Comparison of ENCODE assay signal across 8 cellular contexts in genomic region chr1:179883040-179883501, GRCh38. TPM values are rescaled to one million over a fixed set of nuclear protein-coding genes. Genes with fewer than 3 reads are reported as not detected.
DNase-seq lines count a peak whose midpoint lies in the region; ATAC-seq, FAIRE-seq and TF ChIP-seq lines count a peak whose summit lies in the region.

No MANE protein-coding gene starts in this region.

- CTCF ChIA-PET in A549 (lab: Yijun Ruan, JAX), result interaction anchor here (0.9 to 1.6 kb wide), 3 partner anchors 71 to 348 kb away, joined by 3 to 6 read pairs (median 3); partner anchors contain the start of gene CEP350

- H3K4me3 ChIP-seq in A549 (peak overlapping the region; percentile 63), iPS-18c (ENCODE audit: insufficient read depth, low read depth, low read length) (peak overlapping the region; percentile 89)

- H3K36me3 Mint-ChIP-seq in activated naive CD4-positive, alpha-beta T cell treated with anti-CD3 and anti-CD28 coated beads, Interleukin-2, amount 50 U/mL, for 72 hours, result peaks cover 36 to 39% of the 10 kb centered on the region in 2 donors

- H3K27ac ChIP-seq in A549, result peak overlapping the region; percentile 98

- H3K4me2 ChIP-seq in A549, result peak overlapping the region; percentile 92

- POLR2A ChIA-PET in A549 (lab: Yijun Ruan, JAX), result interaction anchor here (0.6 to 2.8 kb wide), 14 partner anchors 11 to 609 kb away, joined by 3 to 28 read pairs (median 4); partner anchors contain the start of genes CEP350 and QSOX1

- H3K9me3 Mint-ChIP-seq in activated naive CD4-positive, alpha-beta T cell treated with anti-CD3 and anti-CD28 coated beads, Interleukin-2, amount 50 U/mL, for 72 hours, result no peaks in the 10 kb centered on the region

- ATAC-seq in A549 (peak in 1 of 2 experiments; percentile 75; a peak in 3 of 6 replicates), HG03460 (IDR thresholded peaks at IDR 0.05; ENCODE audit: unreplicated experiment) (peak; percentile 10)
- no peak for ATAC-seq in activated naive CD4-positive, alpha-beta T cell treated with anti-CD3 and anti-CD28 coated beads, Interleukin-2, amount 50 U/mL, for 72 hours

- H3K9me3 ChIP-seq in A549 (no peaks in the 10 kb centered on the region), iPS-18c (ENCODE audit: control insufficient read depth, insufficient read depth, low read length) (no peaks in the 10 kb centered on the region)

- TF ChIP-seq POLR2A in A549 (IDR thresholded peaks at IDR 0.05; ENCODE audit: low read length), result no peak

- peaks cover 28% of the 10 kb centered on the region for H3K4me1 ChIP-seq in A549

- H3K27ac Mint-ChIP-seq in activated naive CD4-positive, alpha-beta T cell treated with anti-CD3 and anti-CD28 coated beads, Interleukin-2, amount 50 U/mL, for 72 hours, result peak overlapping the region; percentile 99 to 100

- 1% methylated on average over 21 of the region's 23 CpGs for WGBS in A549 (ENCODE audit: missing lambda C conversion rate)

- TF ChIP-seq CTCF in A549 (IDR thresholded peaks at IDR 0.05), result no peak; the same call in 2 of the 3 replicates

- DNase-seq in A549 (ENCODE audit: low read depth in 1 of 2, low spot score in 1 of 2) (peak in 1 of 2 experiments; percentile 35), GM18507 (ENCODE audit: extremely low spot score, insufficient read length, low read depth) (no peak), frontal cortex (ENCODE audit: low spot score in 2 of 2) (no peak), DMS 273 (lab: John Stamatoyannopoulos, UW; ENCODE audit: unreplicated experiment) (no peak)
- DNase-seq in activated naive CD4-positive, alpha-beta T cell treated with anti-CD3 and anti-CD28 coated beads, Interleukin-2, amount 50 U/mL, for 72 hours (ENCODE audit: low spot score in 2 of 2), result no peak
- DNase-seq in stimulated activated naive CD4-positive, alpha-beta T cell (lab: John Stamatoyannopoulos, UW), result peak in 4 of 6 experiments; percentile 33 to 84 (median 56)

- TF ChIP-seq RAD21 in A549 (conservative IDR thresholded peaks at IDR 0.05 in 1 of 2, IDR thresholded peaks at IDR 0.05 in 1 of 2), result no peak; a peak in 1 of 5 replicates

- TF ChIP-seq EP300 in A549 (IDR thresholded peaks at IDR 0.05), result no peak

- FAIRE-seq in A549 (lab: Jason Lieb, UNC), result no peak
- peak; percentile 74 for FAIRE-seq in GM18507 (lab: Jason Lieb, UNC)
- FAIRE-seq in frontal cortex (lab: Jason Lieb, UNC), result no peak

TF ChIP-seq in A549, 52 proteins besides CTCF, POLR2A, EP300 and RAD21:
- TF ChIP-seq KDM5A (IDR thresholded peaks at IDR 0.05) (0 out of 2 replicates have a peak, but pooled peaks have one; percentile 40), TP53 (CRISPR knock-in tag; IDR thresholded peaks at IDR 0.05) (no peak)

RNA-seq across cellular contexts. Expression of gene TOR1AIP1, which starts 1.0 kb away (rescaled TPM):
- polyA plus RNA-seq in A549 (2011; rRNA removed) (38.4 and 44.4 TPM in 2 replicates), A549 (2017; fragmentation: RNase III; extraction: RNeasy Plus Mini Kit Qiagen cat#74134 plus additional on column Dnase treatment) (29.0 to 31.3 TPM (median 31.1 TPM) in 3 replicates)
- 11.0 and 11.5 TPM in 2 replicates for polyA plus RNA-seq in A549 (2012; cell fraction: cytosol; rRNA removed)
- 5.5 and 6.7 TPM in 2 replicates for polyA plus RNA-seq in A549 (2012; cell fraction: nucleus; rRNA removed)
- polyA minus RNA-seq in A549 (2011; rRNA and poly(A)+ RNA removed), result 16.1 and 21.6 TPM in 2 replicates
- 10 to 100 TPM; 48.3 to 53.0 TPM for total RNA-seq in activated naive CD4-positive, alpha-beta T cell treated with anti-CD3 and anti-CD28 coated beads, Interleukin-2, amount 50 U/mL, for 72 hours
- total RNA-seq in frontal cortex, result 19.6 TPM

RNA-seq across cellular contexts. Expression of gene TOR1AIP2, which starts 5.5 kb away (rescaled TPM):
- polyA plus RNA-seq in A549 (2011; rRNA removed) (35.0 and 38.3 TPM in 2 replicates), A549 (2017; fragmentation: RNase III; extraction: RNeasy Plus Mini Kit Qiagen cat#74134 plus additional on column Dnase treatment) (15.3 to 17.1 TPM (median 16.2 TPM) in 3 replicates)
- polyA plus RNA-seq in A549 (2012; cell fraction: cytosol; rRNA removed), result 6.4 and 7.6 TPM in 2 replicates
- 3.4 and 6.4 TPM in 2 replicates for polyA plus RNA-seq in A549 (2012; cell fraction: nucleus; rRNA removed)
- 79.7 and 93.7 TPM in 2 replicates for polyA minus RNA-seq in A549 (2011; rRNA and poly(A)+ RNA removed)
- 10 to 100 TPM; 39.6 to 46.7 TPM for total RNA-seq in activated naive CD4-positive, alpha-beta T cell treated with anti-CD3 and anti-CD28 coated beads, Interleukin-2, amount 50 U/mL, for 72 hours
- total RNA-seq in frontal cortex, result 50.5 TPM

Comparison
In these comparisons a context has a peak if more than half of its experiments do, and no peak if none do; other contexts are left out.
1. DNase-seq: peak in stimulated activated naive CD4-positive, alpha-beta T cell (4 of 6); none in GM18507 (single experiment), activated naive CD4-positive, alpha-beta T cell treated with anti-CD3 and anti-CD28 coated beads, Interleukin-2, amount 50 U/mL, for 72 hours (0 of 2), frontal cortex (0 of 2) and DMS 273 (single experiment).